In the genomic region with DNA sequence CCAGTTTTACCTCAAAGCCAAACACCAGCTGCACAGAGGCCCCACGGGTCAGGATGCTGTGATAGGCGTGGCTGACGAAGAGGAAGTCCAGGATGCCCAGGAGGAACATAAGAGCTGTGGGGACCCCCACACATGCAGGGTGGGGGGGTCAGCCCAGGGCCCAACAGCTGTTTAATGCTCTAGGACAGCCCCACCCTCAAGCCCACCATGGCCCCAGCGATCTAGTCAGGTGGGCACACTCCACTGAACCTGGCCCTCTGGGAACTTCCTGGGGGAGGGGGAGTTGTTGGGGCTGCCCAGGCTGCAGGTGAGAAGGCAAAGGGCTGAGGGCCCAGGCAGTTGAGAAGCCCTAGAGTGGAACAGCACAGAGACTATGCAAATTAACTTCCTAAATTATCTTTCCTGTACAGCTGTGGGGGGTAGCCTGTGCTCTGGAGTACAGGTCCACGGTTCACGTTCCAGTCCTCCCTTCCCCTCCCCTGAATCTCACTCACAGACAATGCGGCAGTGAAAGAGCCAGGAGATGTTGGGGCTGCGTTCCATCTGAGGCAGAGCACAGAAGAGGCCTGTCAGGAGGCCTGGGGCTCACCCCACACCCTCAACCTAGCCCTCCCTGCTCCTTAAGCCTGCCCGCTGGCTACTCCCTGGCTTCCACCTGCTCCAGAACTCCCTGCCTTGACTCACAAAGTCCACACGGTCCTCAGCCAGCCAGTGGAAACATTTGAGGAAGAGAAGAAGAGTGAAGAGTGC, we compare ENCODE assay signal across 8 cellular contexts. TPM values are rescaled to one million over a fixed set of nuclear protein-coding genes. Genes with fewer than 3 reads are reported as not detected.
DNase-seq lines count a peak whose midpoint lies in the region; ATAC-seq and TF ChIP-seq lines count a peak whose summit lies in the region.

No MANE protein-coding gene starts in this region.

- H3K9me3 Mint-ChIP-seq in memory B cell, result no peaks in the 10 kb centered on the region

- H3K4me3 ChIP-seq in AG04450 (ENCODE audit: low read depth, low read length), result peak overlapping the region; percentile 95

- DNase-seq in AG04450 (ENCODE audit: low read depth, low spot score), result no peak
- DNase-seq in memory B cell (ENCODE audit: low spot score in 2 of 2), result peak; percentile 54 to 59
- no peak for DNase-seq in OCI-M1 (lab: John Stamatoyannopoulos, UW)
- no peak for DNase-seq in dermis blood vessel endothelial cell
- DNase-seq in KG1 (lab: John Stamatoyannopoulos, UW), result no peak
- no peak for DNase-seq in NCI-H748 (lab: John Stamatoyannopoulos, UW; ENCODE audit: unreplicated experiment)

- CTCF ChIA-PET in AG04450 (lab: Charles Lee), result interaction anchor here (1.4 kb wide), 1 partner anchor 22 kb away, joined by 3 read pairs; no protein-coding TSS in a partner anchor

- ATAC-seq in GM19328 (IDR thresholded peaks at IDR 0.05; ENCODE audit: unreplicated experiment), result peak; percentile 47
- ATAC-seq in memory B cell (ENCODE audit: low read depth), result peak; percentile 55

- no peaks in the 10 kb centered on the region for H3K27me3 ChIP-seq in AG04450 (ENCODE audit: control insufficient read depth, insufficient read depth, low read length)

- H3K27ac ChIP-seq in AG04450 (ENCODE audit: low read depth, low read length), result no peak overlapping the region

- POLR2A ChIA-PET in AG04450 (lab: Yijun Ruan, JAX), result no interaction called here

- H3K4me1 Mint-ChIP-seq in memory B cell, result peaks cover 52% of the 10 kb centered on the region

- peak overlapping the region; percentile 100 for H3K27ac Mint-ChIP-seq in memory B cell

- H3K27me3 Mint-ChIP-seq in memory B cell, result no peaks in the 10 kb centered on the region

- H3K36me3 Mint-ChIP-seq in memory B cell, result peaks cover 23% of the 10 kb centered on the region

- peak; percentile 74 for TF ChIP-seq POLR2A in Raji (IDR thresholded peaks at IDR 0.05; ENCODE audit: insufficient read depth, low read depth, low read length)

- TF ChIP-seq CTCF in AG04450 (IDR thresholded peaks at IDR 0.05; ENCODE audit: low read depth, low read length), result no peak

- H3K4me3 Mint-ChIP-seq in memory B cell, result peak overlapping the region; percentile 100

- no peaks in the 10 kb centered on the region; the same call in 1 of the 2 replicates for H3K9me3 ChIP-seq in AG04450 (ENCODE audit: control insufficient read depth, insufficient read depth, low read length)

RNA-seq across cellular contexts. Expression of a gene that starts 1.9 kb away (rescaled TPM):
- polyA plus RNA-seq in AG04450 (2011; rRNA removed), result 18.7 and 27.7 TPM in 2 replicates
- polyA minus RNA-seq in AG04450 (2011; rRNA and poly(A)+ RNA removed), result 37.7 and 51.5 TPM in 2 replicates
- 19.2 and 28.2 TPM in 2 replicates for total RNA-seq in dermis blood vessel endothelial cell

RNA-seq across cellular contexts. Expression of a gene that starts 10.3 kb away (rescaled TPM):
- 54.2 and 55.7 TPM in 2 replicates for polyA plus RNA-seq in AG04450 (2011; rRNA removed)
- polyA minus RNA-seq in AG04450 (2011; rRNA and poly(A)+ RNA removed), result 30.5 and 32.4 TPM in 2 replicates
- total RNA-seq in dermis blood vessel endothelial cell, result 51.8 and 59.2 TPM in 2 replicates

RNA-seq across cellular contexts. Expression of a gene that starts 10.5 kb away (rescaled TPM):
- 426 and 504 TPM in 2 replicates for polyA plus RNA-seq in AG04450 (2011; rRNA removed)
- 136 and 146 TPM in 2 replicates for polyA minus RNA-seq in AG04450 (2011; rRNA and poly(A)+ RNA removed)
- total RNA-seq in dermis blood vessel endothelial cell, result 180 and 316 TPM in 2 replicates

RNA-seq across cellular contexts. Expression of a gene that starts 14.9 kb away (rescaled TPM):
- 3.1 and 3.6 TPM in 2 replicates for polyA plus RNA-seq in AG04450 (2011; rRNA removed)
- 1.00 and 1.6 TPM in 2 replicates for polyA minus RNA-seq in AG04450 (2011; rRNA and poly(A)+ RNA removed)
- 8.1 and 13.1 TPM in 2 replicates for total RNA-seq in dermis blood vessel endothelial cell

RNA-seq across cellular contexts. Expression of a gene that starts 20.7 kb away (rescaled TPM):
- 10.3 and 15.1 TPM in 2 replicates for polyA plus RNA-seq in AG04450 (2011; rRNA removed)
- polyA minus RNA-seq in AG04450 (2011; rRNA and poly(A)+ RNA removed), result 11.6 and 20.0 TPM in 2 replicates
- 25.7 and 31.4 TPM in 2 replicates for total RNA-seq in dermis blood vessel endothelial cell

Comparison
In these comparisons a context has a peak if more than half of its experiments do, and no peak if none do; other contexts are left out.
1. DNase-seq: peak in memory B cell (2 of 2); none in AG04450 (single experiment), OCI-M1 (single experiment), dermis blood vessel endothelial cell (single experiment), KG1 (single experiment) and NCI-H748 (single experiment).